18 cellular contexts compared by ENCODE assay signal in genomic region chr22:27024982-27025381, GRCh38.
"Had no signal": no experiment of that assay in that cellular context is flagged by ENCODE, and none has a peak within 500 bp of the region (broad histone marks: within the 10 kb centered on the region; RNA-seq: fewer than 3 reads in every experiment).

No MANE protein-coding gene starts in this region.

- H3K27ac ChIP-seq: SJSA1, SK-N-MC had no signal

- H3K36me3 Mint-ChIP-seq: IgD-negative memory B cell had no signal

- H3K27ac Mint-ChIP-seq: IgD-negative memory B cell had no signal

- DNase-seq: KBM-7, MV-4-11, NCI-H1048, NCI-H1417, NCI-H1436 treated with DMSO at 0.1 percent for 48 hours, NCI-H1694, NCI-H187 treated with DMSO at 0.1 percent for 48 hours, NCI-H2029 treated with DMSO at 0.1 percent for 48 hours, NCI-H2227 treated with DMSO at 0.1 percent for 48 hours, NCI-H524, NCI-H526 treated with DMSO at 0.1 percent for 48 hours, NCI-H748 treated with DMSO at 0.1 percent for 48 hours, Right ventricle myocardium superior, RPMI8226, SIG-M5 had no signal

- H3K9me3 ChIP-seq: SJSA1 had no signal

- H3K4me3 Mint-ChIP-seq: IgD-negative memory B cell had no signal

- H3K36me3 ChIP-seq: SJSA1 had no signal

- H3K4me3 ChIP-seq: SJSA1, SK-N-MC had no signal

- H3K27me3 ChIP-seq: SJSA1 had no signal

- H3K4me1 Mint-ChIP-seq: IgD-negative memory B cell had no signal
